Comparison of ENCODE assay signal across 1 cellular context in genomic region chr1:28235746-28236655, GRCh38.
TF ChIP-seq lines count a peak whose summit lies in the region.

ATP5IF1 (plus strand) TSS chr1:28236124; CDS start chr1:28236184, 60 bp downstream.

TF ChIP-seq in H1, 55 proteins besides CTCF, POLR2A, EP300 and RAD21 (continued from another document):
- TF ChIP-seq HDAC2 (IDR thresholded peaks at IDR 0.05; ENCODE audit: borderline replicate concordance in 1 of 2, low read depth in 2 of 2, low read length in 2 of 2) (0 out of 4 replicates have a peak, but pooled peaks of 1 of the 2 experiments have one; percentile 26), TAF7 (optimal IDR thresholded peaks at IDR 0.05; ENCODE audit: borderline replicate concordance, low read depth, low read length) (peak; percentile 69), SRF (IDR thresholded peaks at IDR 0.05; ENCODE audit: low read depth, low read length) (no peak), TBP (IDR thresholded peaks at IDR 0.05; ENCODE audit: low read depth, low read length) (peak; percentile 87), POLR2AphosphoS5 (IDR thresholded peaks at IDR 0.05; ENCODE audit: low read depth, low read length) (peak; percentile 97), SP2 (IDR thresholded peaks at IDR 0.05; ENCODE audit: low read length) (peak; percentile 80), TCF12 (IDR thresholded peaks at IDR 0.05; ENCODE audit: low read depth, low read length) (no peak), KDM4A (IDR thresholded peaks at IDR 0.05; ENCODE audit: low read depth, low read length, severe bottlenecking) (peak; percentile 77), BACH1 (IDR thresholded peaks at IDR 0.05; ENCODE audit: low read length) (no peak), RBBP5 (IDR thresholded peaks at IDR 0.05; ENCODE audit: borderline replicate concordance, low read depth, low read length) (peak; percentile 81), SP1 (IDR thresholded peaks at IDR 0.05; ENCODE audit: low read depth, low read length) (peak; percentile 98), SUZ12 (IDR thresholded peaks at IDR 0.05; ENCODE audit: low read length) (no peak), YY1 (IDR thresholded peaks at IDR 0.05; ENCODE audit: low read depth, low read length) (peak; percentile 73; the same call in 1 of the 2 replicates)
